8 cellular contexts compared by ENCODE assay signal in genomic region chr15:64387562-64388168, GRCh38. TPM values are rescaled to one million over a fixed set of nuclear protein-coding genes. Genes with fewer than 3 reads are reported as not detected.
DNase-seq lines count a peak whose midpoint lies in the region; ATAC-seq and TF ChIP-seq lines count a peak whose summit lies in the region.

TRIP4 (plus strand) TSS chr15:64387836; CDS start chr15:64387864, 28 bp downstream.

- peaks cover 27 to 43% (median 34%) of the 10 kb centered on the region in 10 experiments for H3K4me1 ChIP-seq in BLaER1 treated with 17β-estradiol and CSF1 and Interleukin-3, amounts not matched to agents 10 nM and 100 nM
- peaks cover 0 to 11% (median 0%) of the 10 kb centered on the region in 4 donors for H3K4me1 ChIP-seq in right lobe of liver

- peaks cover 0 to 22% (median 3%) of the 10 kb centered on the region in 11 experiments; a peak in 8 of 22 replicates for H3K36me3 ChIP-seq in BLaER1 treated with 17β-estradiol and CSF1 and Interleukin-3, amounts not matched to agents 10 nM and 100 nM
- no peaks in the 10 kb centered on the region for H3K36me3 ChIP-seq in right lobe of liver

- peak within 1 kb of the TSS; percentile 75 to 89 (median 82) for H3K9ac ChIP-seq in BLaER1 treated with 17β-estradiol and CSF1 and Interleukin-3, amounts not matched to agents 10 nM and 100 nM

- peaks cover 0 to 8% (median 0%) of the 10 kb centered on the region in 11 experiments; a peak in 2 of 22 replicates for H3K9me3 ChIP-seq in BLaER1 treated with 17β-estradiol and CSF1 and Interleukin-3, amounts not matched to agents 10 nM and 100 nM (replicated peaks in 1 of 11)
- H3K9me3 ChIP-seq in right lobe of liver, result no peaks in the 10 kb centered on the region

- peak within 1 kb of the TSS; percentile 74 to 97 (median 91) for H3K4me2 ChIP-seq in BLaER1 treated with 17β-estradiol and CSF1 and Interleukin-3, amounts not matched to agents 10 nM and 100 nM

- TF ChIP-seq POLR2A in right lobe of liver (IDR thresholded peaks at IDR 0.05), result peak; percentile 71

- DNase-seq in NCI-H82 (lab: John Stamatoyannopoulos, UW), result peak; percentile 98
- peak; percentile 97 to 98 for DNase-seq in activated CD4-positive, alpha-beta T cell treated with anti-CD3 and anti-CD28 coated beads, Interleukin-2, amount 50 U/mL, for 48 hours
- DNase-seq in dorsolateral prefrontal cortex, result peak; percentile 80 to 96 (median 93)
- DNase-seq in right lobe of liver, result peak; percentile 95 to 97 (median 96)
- DNase-seq in stimulated activated CD4-positive, alpha-beta T cell treated with anti-CD3 and anti-CD28 coated beads, Interleukin-4, amount 100 ng/mL, for 4 hours, result peak; percentile 90 to 94

- intact Hi-C loops in dorsolateral prefrontal cortex (cut with DNase I) (loop anchor here in 1 of 2 donors (5.0 kb wide), 1 partner anchor 75 kb away; the partner anchor contains the start of gene ZNF609), right lobe of liver (cut with DNase I) (no loop called here)

- TF ChIP-seq CTCF in dorsolateral prefrontal cortex (IDR thresholded peaks at IDR 0.05 in 54 of 56, conservative IDR thresholded peaks at IDR 0.05 in 2 of 56; ENCODE audit: low read depth in 1 of 56, partially characterized antibody in 56 of 56), result peak in 36 of 56 donors; percentile 9 to 51 (median 36)
- TF ChIP-seq CTCF in right lobe of liver (IDR thresholded peaks at IDR 0.05), result peak in 2 of 4 donors; percentile 10 to 14

- peak within 1 kb of the TSS; percentile 52 to 80 (median 75); a peak in 21 of 22 replicates for H3K27ac ChIP-seq in BLaER1 treated with 17β-estradiol and CSF1 and Interleukin-3, amounts not matched to agents 10 nM and 100 nM
- H3K27ac ChIP-seq in dorsolateral prefrontal cortex (peak within 1 kb of the TSS in 55 of 59 donors; percentile 47 to 90 (median 79)), right lobe of liver (peak within 1 kb of the TSS; percentile 38 to 49 (median 41))

- ATAC-seq in GM19328 (IDR thresholded peaks at IDR 0.05; ENCODE audit: unreplicated experiment) (peak; percentile 96), HG03520 (IDR thresholded peaks at IDR 0.05; ENCODE audit: unreplicated experiment) (peak; percentile 93), right lobe of liver (peak; percentile 100)

- peaks cover 0 to 12% (median 0%) of the 10 kb centered on the region in 11 experiments; a peak in 5 of 22 replicates for H4K20me1 ChIP-seq in BLaER1 treated with 17β-estradiol and CSF1 and Interleukin-3, amounts not matched to agents 10 nM and 100 nM

- H3K27me3 ChIP-seq in BLaER1 treated with 17β-estradiol and CSF1 and Interleukin-3, amounts not matched to agents 10 nM and 100 nM, result no peaks in the 10 kb centered on the region; a peak in 1 of 22 replicates
- no peaks in the 10 kb centered on the region for H3K27me3 ChIP-seq in dorsolateral prefrontal cortex
- H3K27me3 ChIP-seq in right lobe of liver, result no peaks in the 10 kb centered on the region

- H3K4me3 ChIP-seq in BLaER1 treated with 17β-estradiol and CSF1 and Interleukin-3, amounts not matched to agents 10 nM and 100 nM, result peak within 1 kb of the TSS; percentile 72 to 96 (median 86)
- peak within 1 kb of the TSS; percentile 53 to 98 (median 79) for H3K4me3 ChIP-seq in dorsolateral prefrontal cortex
- peak within 1 kb of the TSS; percentile 63 to 75 (median 70) for H3K4me3 ChIP-seq in right lobe of liver

- under 1% methylated on average over 35 of the region's 35 CpGs for WGBS in right lobe of liver (ENCODE audit: insufficient coverage, low coverage, low lambda C conversion rate, missing lambda C conversion rate)

RNA-seq across cellular contexts. Expression of gene TRIP4, which starts in this region (rescaled TPM):
- total RNA-seq in dorsolateral prefrontal cortex, result 10 to 100 TPM; 13.0 to 37.0 (median 22.6) TPM
- 10 to 100 TPM in 2 of 6 experiments, 1 to 10 TPM in 4; 4.2 to 12.5 (median 9.5) TPM for total RNA-seq in right lobe of liver

Comparison
In these comparisons a context has a peak if more than half of its experiments do, and no peak if none do; other contexts are left out.
1. Peak in every context shown above with its lines: DNase-seq, ATAC-seq, H3K4me3 ChIP-seq and H3K27ac ChIP-seq.